In genomic region chr7:75879771-75880184, GRCh38 we compare ENCODE assay signal across 8 cellular contexts. TPM values are rescaled to one million over a fixed set of nuclear protein-coding genes. Genes with fewer than 3 reads are reported as not detected.
DNase-seq lines count a peak whose midpoint lies in the region; ATAC-seq and TF ChIP-seq lines count a peak whose summit lies in the region.

No MANE protein-coding gene starts in this region.

- no peaks in the 10 kb centered on the region for H3K27me3 Mint-ChIP-seq in natural killer cell (ENCODE audit: low read depth in 2 of 2)

- peaks cover 17% of the 10 kb centered on the region for H3K36me3 ChIP-seq in SJCRH30

- peak overlapping the region; percentile 97 for H3K4me3 Mint-ChIP-seq in natural killer cell

- intact Hi-C loops in natural killer cell (cut with micrococcal nuclease), result no loop called here

- H3K9me3 Mint-ChIP-seq in natural killer cell, result no peaks in the 10 kb centered on the region

- peak overlapping the region; percentile 93 to 94 for H3K27ac Mint-ChIP-seq in natural killer cell

- no peaks in the 10 kb centered on the region for H3K9me3 ChIP-seq in SJCRH30 (replicated peaks)

- no peak for TF ChIP-seq CTCF in natural killer cell (IDR thresholded peaks at IDR 0.05)

- H3K27me3 ChIP-seq in SJCRH30, result no peaks in the 10 kb centered on the region

- peaks cover 22 to 33% of the 10 kb centered on the region in 2 donors for H3K4me1 Mint-ChIP-seq in natural killer cell

- ATAC-seq in natural killer cell (no peak), GM21390 (IDR thresholded peaks at IDR 0.05; ENCODE audit: unreplicated experiment) (no peak), HG03442 (IDR thresholded peaks at IDR 0.05; ENCODE audit: unreplicated experiment) (no peak)

- no peaks in the 10 kb centered on the region for H3K36me3 Mint-ChIP-seq in natural killer cell

- peak; percentile 20 for DNase-seq in activated naive CD4-positive, alpha-beta T cell treated with Interleukin-2 at 50 U/mL for 16 hours
- DNase-seq in activated naive CD4-positive, alpha-beta T cell (lab: John Stamatoyannopoulos, UW), result no peak
- no peak for DNase-seq in SJCRH30
- peak; percentile 17 for DNase-seq in dedifferentiated amniotic fluid mesenchymal stem cell (ENCODE audit: extremely low spot score)
- DNase-seq in natural killer cell, result no peak
- no peak for DNase-seq in NCI-H187 treated with DMSO at 0.1 percent for 48 hours (lab: John Stamatoyannopoulos, UW)

- peaks cover 10% of the 10 kb centered on the region; the same call in 1 of the 2 replicates for H3K4me1 ChIP-seq in SJCRH30

- H3K27ac ChIP-seq in SJCRH30, result peak overlapping the region; percentile 62; the same call in 1 of the 2 replicates

- peak overlapping the region; percentile 88 for H3K4me3 ChIP-seq in SJCRH30

RNA-seq across cellular contexts. Expression of gene RHBDD2, which starts 0.9 kb away (rescaled TPM):
- total RNA-seq in SJCRH30 (2014; rRNA removed; shearing (Covaris generic)), result 49.3 and 50.6 TPM in 2 replicates
- 10 to 100 TPM; 45.2 to 74.3 (median 61.9) TPM for total RNA-seq in natural killer cell

RNA-seq across cellular contexts. Expression of gene POR, which starts 35.2 kb away (rescaled TPM):
- 106 and 109 TPM in 2 replicates for total RNA-seq in SJCRH30 (2014; rRNA removed; shearing (Covaris generic))
- 10 to 100 TPM; 56.0 to 60.5 (median 58.3) TPM for total RNA-seq in natural killer cell

Comparison
In these comparisons a context has a peak if more than half of its experiments do, and no peak if none do; other contexts are left out.
1. DNase-seq: peak in activated naive CD4-positive, alpha-beta T cell treated with Interleukin-2 at 50 U/mL for 16 hours (single experiment) and dedifferentiated amniotic fluid mesenchymal stem cell (single experiment); none in activated naive CD4-positive, alpha-beta T cell (0 of 4), SJCRH30 (0 of 2), natural killer cell (single experiment) and NCI-H187 treated with DMSO at 0.1 percent for 48 hours (single experiment).